8 cellular contexts compared by ENCODE assay signal in genomic region chr5:117888688-117889087, GRCh38.
A peak's percentile ranks its signal among the peaks of the same experiment; 100 is the strongest.
DNase-seq lines count a peak whose midpoint lies in the region; ATAC-seq and TF ChIP-seq lines count a peak whose summit lies in the region.

No MANE protein-coding gene starts in this region.

- DNase-seq in NOMO-1 treated with dmso at 0.1 percent for 144 hours (lab: John Stamatoyannopoulos, UW; ENCODE audit: unreplicated experiment): peak; percentile 8
- no peak for DNase-seq in posterior cingulate gyrus
- no peak for DNase-seq in left lung
- DNase-seq in NCI-H1694 treated with DMSO at 0.1 percent for 48 hours (lab: John Stamatoyannopoulos, UW): no peak
- DNase-seq in NCI-H1694 (lab: John Stamatoyannopoulos, UW): no peak

- H3K36me3 ChIP-seq in neutrophil: no peaks in the 10 kb centered on the region
- H3K36me3 ChIP-seq in left lung: no peaks in the 10 kb centered on the region

- intact Hi-C loops in posterior cingulate gyrus (cut with DNase I): no loop called here
- intact Hi-C loops in left lung (cut with DNase I): no loop called here

- H3K27ac ChIP-seq in neutrophil (peak overlapping the region; percentile 74), left lung (peak overlapping the region in 1 of 2 donors; percentile 18)

- TF ChIP-seq CTCF in neutrophil (IDR thresholded peaks at IDR 0.05): no peak
- no peak for TF ChIP-seq CTCF in left lung (IDR thresholded peaks at IDR 0.05)

- no peaks in the 10 kb centered on the region for H3K9me3 ChIP-seq in neutrophil
- H3K9me3 ChIP-seq in left lung: no peaks in the 10 kb centered on the region

- ATAC-seq in GM18867 (IDR thresholded peaks at IDR 0.05; ENCODE audit: unreplicated experiment): peak; percentile 94
- ATAC-seq in HG02610 (IDR thresholded peaks at IDR 0.05; ENCODE audit: unreplicated experiment): peak; percentile 87
- ATAC-seq in left lung: no peak

- H3K4me3 ChIP-seq in neutrophil (ENCODE audit: low read depth in 1 of 2, low read length in 1 of 2) (peak overlapping the region in 1 of 2 experiments; percentile 22), left lung (peak overlapping the region in 1 of 2 donors; percentile 18)

- no peaks in the 10 kb centered on the region for H3K27me3 ChIP-seq in neutrophil
- no peaks in the 10 kb centered on the region for H3K27me3 ChIP-seq in left lung

- H3K4me1 ChIP-seq in neutrophil (ENCODE audit: control insufficient read depth in 1 of 2, insufficient read depth in 1 of 2, low read depth in 1 of 2, low read length in 1 of 2) (peaks cover 0 to 15% of the 10 kb centered on the region in 2 experiments), left lung (peaks cover 0 to 12% of the 10 kb centered on the region in 2 donors)
